ENCODE assay signal across 22 cellular contexts in genomic region chr13:80050252-80050651, GRCh38.
A peak's percentile ranks its signal among the peaks of the same experiment; 100 is the strongest.
DNase-seq lines count a peak whose midpoint lies in the region; ATAC-seq, FAIRE-seq and TF ChIP-seq lines count a peak whose summit lies in the region.
"Had no signal": no experiment of that assay in that cellular context is flagged by ENCODE, and none has a peak within 500 bp of the region (broad histone marks: within the 10 kb centered on the region; RNA-seq: fewer than 3 reads in every experiment).

No MANE protein-coding gene starts in this region.

- H3K4me3 Mint-ChIP-seq in astrocyte (ENCODE audit: unreplicated experiment): no peak overlapping the region
- H3K4me3 Mint-ChIP-seq in activated naive CD4-positive, alpha-beta T cell treated with anti-CD3 and anti-CD28 coated beads for 36 hours: no peak overlapping the region
- no peak overlapping the region for H3K4me3 Mint-ChIP-seq in CD8-positive, alpha-beta T cell
- H3K4me3 Mint-ChIP-seq in naive thymus-derived CD4-positive, alpha-beta T cell: no peak overlapping the region
- H3K4me3 Mint-ChIP-seq: activated naive CD4-positive, alpha-beta T cell treated with anti-CD3 and anti-CD28 coated beads, Interleukin-2, amount 10 ng/mL, durations not matched to agents 7 days and 5 days; HFFc6; stimulated activated naive CD8-positive, alpha-beta T cell treated with anti-CD3 and anti-CD28 coated beads, Interleukin-15, amount 100 ng/mL, for 72 hours; T-cell; type B pancreatic cell had no signal

- H3K79me1 ChIP-seq in IMR-90 (ENCODE audit: low read depth in 1 of 2, low read length in 2 of 2): no peaks in the 10 kb centered on the region

- H3K23ac ChIP-seq in IMR-90 (ENCODE audit: low read depth, low read length): no peak overlapping the region

- peak overlapping the region; percentile 33; the same call in 1 of the 2 replicates for H3K14ac ChIP-seq in IMR-90 (replicated peaks; ENCODE audit: low read depth, low read length)

- peak overlapping the region; percentile 64 for H3K27ac Mint-ChIP-seq in astrocyte (ENCODE audit: unreplicated experiment)
- no peak overlapping the region for H3K27ac Mint-ChIP-seq in activated naive CD4-positive, alpha-beta T cell treated with anti-CD3 and anti-CD28 coated beads for 36 hours
- no peak overlapping the region for H3K27ac Mint-ChIP-seq in CD8-positive, alpha-beta T cell
- H3K27ac Mint-ChIP-seq in naive thymus-derived CD4-positive, alpha-beta T cell: no peak overlapping the region
- H3K27ac Mint-ChIP-seq: activated naive CD4-positive, alpha-beta T cell treated with anti-CD3 and anti-CD28 coated beads, Interleukin-2, amount 10 ng/mL, durations not matched to agents 7 days and 5 days; HFFc6; stimulated activated naive CD8-positive, alpha-beta T cell treated with anti-CD3 and anti-CD28 coated beads, Interleukin-15, amount 100 ng/mL, for 72 hours; T-cell; type B pancreatic cell had no signal

- TF ChIP-seq RAD21 in IMR-90 (IDR thresholded peaks at IDR 0.05; ENCODE audit: low read length): no peak

- H3K27me3 Mint-ChIP-seq in astrocyte (ENCODE audit: low read depth, unreplicated experiment): no peaks in the 10 kb centered on the region
- peaks cover 4% of the 10 kb centered on the region for H3K27me3 Mint-ChIP-seq in activated naive CD4-positive, alpha-beta T cell treated with anti-CD3 and anti-CD28 coated beads for 36 hours (ENCODE audit: low read depth)
- H3K27me3 Mint-ChIP-seq in CD8-positive, alpha-beta T cell (ENCODE audit: low read depth): no peaks in the 10 kb centered on the region
- peaks cover 0 to 7% (median 0%) of the 10 kb centered on the region in 5 donors for H3K27me3 Mint-ChIP-seq in naive thymus-derived CD4-positive, alpha-beta T cell
- H3K27me3 Mint-ChIP-seq: activated naive CD4-positive, alpha-beta T cell treated with anti-CD3 and anti-CD28 coated beads, Interleukin-2, amount 10 ng/mL, durations not matched to agents 7 days and 5 days; stimulated activated naive CD8-positive, alpha-beta T cell treated with anti-CD3 and anti-CD28 coated beads, Interleukin-15, amount 100 ng/mL, for 72 hours; T-cell; type B pancreatic cell had no signal

- no peaks in the 10 kb centered on the region for H3K36me3 Mint-ChIP-seq in astrocyte (ENCODE audit: low read depth, unreplicated experiment)
- H3K36me3 Mint-ChIP-seq in activated naive CD4-positive, alpha-beta T cell treated with anti-CD3 and anti-CD28 coated beads for 36 hours (ENCODE audit: low read depth): no peaks in the 10 kb centered on the region
- no peaks in the 10 kb centered on the region for H3K36me3 Mint-ChIP-seq in CD8-positive, alpha-beta T cell
- no peaks in the 10 kb centered on the region for H3K36me3 Mint-ChIP-seq in naive thymus-derived CD4-positive, alpha-beta T cell
- H3K36me3 Mint-ChIP-seq: activated naive CD4-positive, alpha-beta T cell treated with anti-CD3 and anti-CD28 coated beads, Interleukin-2, amount 10 ng/mL, durations not matched to agents 7 days and 5 days; T-cell; type B pancreatic cell had no signal

- H3K4me1 Mint-ChIP-seq in astrocyte (ENCODE audit: low read depth, unreplicated experiment): peaks cover 48% of the 10 kb centered on the region
- H3K4me1 Mint-ChIP-seq in activated naive CD4-positive, alpha-beta T cell treated with anti-CD3 and anti-CD28 coated beads for 36 hours (ENCODE audit: low read depth): peaks cover 17% of the 10 kb centered on the region
- peaks cover 12% of the 10 kb centered on the region for H3K4me1 Mint-ChIP-seq in CD8-positive, alpha-beta T cell (ENCODE audit: low read depth)
- peaks cover 4 to 10% (median 8%) of the 10 kb centered on the region in 7 donors for H3K4me1 Mint-ChIP-seq in naive thymus-derived CD4-positive, alpha-beta T cell

- no peak for FAIRE-seq in astrocyte (lab: Jason Lieb, UNC)

- ATAC-seq in IMR-90 (ENCODE audit: low read depth) (no peak), foreskin keratinocyte (no peak)
- no peak for ATAC-seq in CD8-positive, alpha-beta T cell
- ATAC-seq in naive thymus-derived CD4-positive, alpha-beta T cell: no peak
- ATAC-seq: lower lobe of right lung; stimulated activated naive CD8-positive, alpha-beta T cell treated with anti-CD3 and anti-CD28 coated beads, Interleukin-15, amount 100 ng/mL, for 72 hours; T-cell had no signal

- H2BK5ac ChIP-seq in IMR-90 (ENCODE audit: low read depth, low read length, poor library complexity, severe bottlenecking): no peak overlapping the region

- no TSS peak for BruUV-seq in IMR-90 (replicated peaks; lab: Mats Ljungman, UMichigan)

- H4K5ac ChIP-seq in IMR-90 (ENCODE audit: low read depth, low read length): 0 out of 2 replicates have a peak overlapping the region, but pooled peaks have one; percentile 36

- no peak overlapping the region for H4K8ac ChIP-seq in IMR-90 (ENCODE audit: low read depth in 2 of 2, low read length in 2 of 2)

- dilution Hi-C loops in IMR-90 (cut with HindIII; ENCODE audit: low sequenced_read_pairs, unreplicated experiment): no loop called here

- H3K4me1 ChIP-seq in IMR-90 (ENCODE audit: control insufficient read depth, insufficient read depth, low read length): peaks cover 8% of the 10 kb centered on the region
- peaks cover 30% of the 10 kb centered on the region for H3K4me1 ChIP-seq in astrocyte (ENCODE audit: insufficient read depth, low read length)
- peaks cover 13% of the 10 kb centered on the region for H3K4me1 ChIP-seq in foreskin keratinocyte
- peaks cover 9% of the 10 kb centered on the region for H3K4me1 ChIP-seq in CD8-positive, alpha-beta T cell (ENCODE audit: insufficient read depth, low read length)
- H3K4me1 ChIP-seq in naive thymus-derived CD4-positive, alpha-beta T cell (ENCODE audit: control insufficient read depth in 2 of 2, insufficient read depth in 2 of 2, low read length in 2 of 2): no peaks in the 10 kb centered on the region

- DNase-seq in AG10803 (ENCODE audit: low read depth) (peak; percentile 31), IMR-90 (peak; percentile 16), astrocyte (ENCODE audit: low read depth) (peak; percentile 64), foreskin keratinocyte (no peak), NCI-H2196 treated with DMSO at 0.1 percent for 48 hours (lab: John Stamatoyannopoulos, UW; ENCODE audit: unreplicated experiment) (no peak)
- DNase-seq in activated naive CD4-positive, alpha-beta T cell treated with anti-CD3 and anti-CD28 coated beads for 36 hours: no peak
- DNase-seq in CD8-positive, alpha-beta T cell: no peak
- DNase-seq in naive thymus-derived CD4-positive, alpha-beta T cell: no peak
- DNase-seq: activated CD4-positive, alpha-beta T cell treated with anti-CD3 and anti-CD28 coated beads, Interleukin-2, amount 50 U/mL, for 1 hour; activated naive CD4-positive, alpha-beta T cell treated with anti-CD3 and anti-CD28 coated beads, Interleukin-2, amount 10 ng/mL, durations not matched to agents 7 days and 5 days; aorta; cortex of kidney; HFFc6; lower lobe of right lung; NCI-H1694; NCI-H446; NK-92 treated with Interleukin-12 subunit alpha and Interleukin-12 subunit beta, amount 100 ng/mL, for 24 hours; posterior cingulate gyrus; stimulated activated naive CD8-positive, alpha-beta T cell treated with anti-CD3 and anti-CD28 coated beads, Interleukin-15, amount 100 ng/mL, for 72 hours; T-cell had no signal

- in situ Hi-C loops in IMR-90 (cut with MboI; ENCODE audit: low sequenced_read_pairs): no loop called here

- H3K9me3 Mint-ChIP-seq in astrocyte (ENCODE audit: unreplicated experiment): peaks cover 4% of the 10 kb centered on the region
- no peaks in the 10 kb centered on the region for H3K9me3 Mint-ChIP-seq in activated naive CD4-positive, alpha-beta T cell treated with anti-CD3 and anti-CD28 coated beads for 36 hours
- H3K9me3 Mint-ChIP-seq in CD8-positive, alpha-beta T cell: no peaks in the 10 kb centered on the region
- H3K9me3 Mint-ChIP-seq in naive thymus-derived CD4-positive, alpha-beta T cell: peaks cover 0 to 5% (median 0%) of the 10 kb centered on the region in 11 donors
- H3K9me3 Mint-ChIP-seq: HFFc6; stimulated activated naive CD8-positive, alpha-beta T cell treated with anti-CD3 and anti-CD28 coated beads, Interleukin-15, amount 100 ng/mL, for 72 hours had no signal

- H2BK120ac ChIP-seq in IMR-90 (ENCODE audit: low read depth, low read length): 0 out of 2 replicates have a peak overlapping the region, but pooled peaks have one; percentile 8

- H2BK15ac ChIP-seq in IMR-90 (ENCODE audit: low read depth, low read length): 0 out of 3 replicates have a peak overlapping the region, but pooled peaks have one; percentile 4

- TF ChIP-seq POLR2A in IMR-90 (IDR thresholded peaks at IDR 0.05; ENCODE audit: low read depth, low read length): no peak

- H3K27ac ChIP-seq in IMR-90 (ENCODE audit: insufficient read depth, low read length): no peak overlapping the region
- H3K27ac ChIP-seq in astrocyte (ENCODE audit: low read depth, low read length): peak overlapping the region; percentile 23
- peak overlapping the region; percentile 18 for H3K27ac ChIP-seq in foreskin keratinocyte
- no peak overlapping the region for H3K27ac ChIP-seq in CD8-positive, alpha-beta T cell (ENCODE audit: low read depth, low read length)
- no peak overlapping the region for H3K27ac ChIP-seq in naive thymus-derived CD4-positive, alpha-beta T cell (ENCODE audit: low read depth, low read length)
- H3K27ac ChIP-seq: epithelial cell of prostate, lower lobe of right lung had no signal

- intact Hi-C loops in IMR-90 (cut with micrococcal nuclease): no loop called here
- intact Hi-C loops in activated naive CD4-positive, alpha-beta T cell treated with anti-CD3 and anti-CD28 coated beads for 36 hours (cut with micrococcal nuclease): no loop called here
- intact Hi-C loops in CD8-positive, alpha-beta T cell (cut with DNase I, micrococcal nuclease): no loop called here
- intact Hi-C loops in naive thymus-derived CD4-positive, alpha-beta T cell (cut with micrococcal nuclease): no loop called here

- H3K9ac ChIP-seq in IMR-90 (ENCODE audit: low read depth, low read length): no peak overlapping the region
- H3K9ac ChIP-seq in astrocyte (ENCODE audit: low read length): no peak overlapping the region

- H3K4me2 ChIP-seq in IMR-90 (ENCODE audit: low read depth, low read length) (no peak overlapping the region), astrocyte (ENCODE audit: low read length) (peak overlapping the region; percentile 45)

- H3K79me2 ChIP-seq in astrocyte (ENCODE audit: insufficient read depth, low read length): no peaks in the 10 kb centered on the region

- H3K4me3 ChIP-seq in AG10803 (ENCODE audit: low read length) (no peak overlapping the region), IMR-90 (ENCODE audit: insufficient read depth, low read depth, low read length) (no peak overlapping the region), astrocyte (ENCODE audit: insufficient read depth, low read depth, low read length) (no peak overlapping the region)
- H3K4me3 ChIP-seq in CD8-positive, alpha-beta T cell (ENCODE audit: low read depth, low read length): no peak overlapping the region
- no peak overlapping the region for H3K4me3 ChIP-seq in naive thymus-derived CD4-positive, alpha-beta T cell (ENCODE audit: low read length)
- H3K4me3 ChIP-seq: lower lobe of right lung had no signal

- H3K9me1 ChIP-seq in IMR-90 (ENCODE audit: insufficient read depth, low read length): peaks cover 2% of the 10 kb centered on the region; the same call in 1 of the 2 replicates

- H2AK5ac ChIP-seq in IMR-90 (ENCODE audit: low read depth, low read length): peak overlapping the region; percentile 18; the same call in 1 of the 2 replicates

- H2AFZ ChIP-seq in IMR-90 (replicated peaks; ENCODE audit: low read length, poor library complexity) (no peak overlapping the region), astrocyte (ENCODE audit: low read depth, low read length) (no peak overlapping the region)

- no peak overlapping the region for H2AK9ac ChIP-seq in IMR-90 (replicated peaks; ENCODE audit: low read depth, low read length, poor library complexity)

- peak overlapping the region; percentile 51; the same call in 1 of the 2 replicates for H3K4ac ChIP-seq in IMR-90 (ENCODE audit: low read depth, low read length)

- H3K36me3 ChIP-seq in IMR-90 (ENCODE audit: control insufficient read depth, insufficient read depth, low read length): no peaks in the 10 kb centered on the region
- H3K36me3 ChIP-seq in astrocyte (ENCODE audit: insufficient read depth, low read length): no peaks in the 10 kb centered on the region
- H3K36me3 ChIP-seq in CD8-positive, alpha-beta T cell (ENCODE audit: insufficient read depth, low read length): no peaks in the 10 kb centered on the region
- no peaks in the 10 kb centered on the region for H3K36me3 ChIP-seq in naive thymus-derived CD4-positive, alpha-beta T cell (ENCODE audit: control insufficient read depth in 2 of 3, insufficient read depth in 3 of 3, low read length in 3 of 3)
- H3K36me3 ChIP-seq: lower lobe of right lung had no signal

- H4K20me1 ChIP-seq in IMR-90 (ENCODE audit: insufficient read depth, low read length) (no peaks in the 10 kb centered on the region), astrocyte (ENCODE audit: insufficient read depth, low read length) (no peaks in the 10 kb centered on the region)

- H3K56ac ChIP-seq in IMR-90 (ENCODE audit: extremely low read depth, insufficient read depth, low read length): no peak overlapping the region

- POLR2A ChIA-PET in IMR-90 (lab: Charles Lee; ENCODE audit: unreplicated experiment): no interaction called here
- POLR2A ChIA-PET in CD8-positive, alpha-beta T cell (lab: Charles Lee): no interaction called here
- POLR2A ChIA-PET in naive thymus-derived CD4-positive, alpha-beta T cell (lab: Charles Lee): no interaction called here

- H4K91ac ChIP-seq in IMR-90 (ENCODE audit: insufficient read depth, low read depth, low read length): no peak overlapping the region

- H3K18ac ChIP-seq in IMR-90 (ENCODE audit: low read depth, low read length): peak overlapping the region; percentile 49; the same call in 1 of the 2 replicates

- CTCF ChIA-PET in IMR-90 (lab: Yijun Ruan, JAX): interaction anchor here (1.3 kb wide), 1 partner anchor 9 kb away, joined by 3 read pairs; no protein-coding TSS in a partner anchor
- CTCF ChIA-PET in activated naive CD4-positive, alpha-beta T cell treated with anti-CD3 and anti-CD28 coated beads for 36 hours (lab: Charles Lee): no interaction called here
- CTCF ChIA-PET in CD8-positive, alpha-beta T cell (lab: Charles Lee): no interaction called here
- CTCF ChIA-PET in naive thymus-derived CD4-positive, alpha-beta T cell (lab: Charles Lee): no interaction called here

- H2BK20ac ChIP-seq in IMR-90 (ENCODE audit: low read depth, low read length): peak overlapping the region; percentile 86; the same call in 1 of the 2 replicates

- no peaks in the 10 kb centered on the region for H3K27me3 ChIP-seq in IMR-90 (ENCODE audit: control insufficient read depth, insufficient read depth, low read length)
- no peaks in the 10 kb centered on the region for H3K27me3 ChIP-seq in astrocyte (ENCODE audit: insufficient read depth, low read length)
- no peaks in the 10 kb centered on the region for H3K27me3 ChIP-seq in foreskin keratinocyte
- H3K27me3 ChIP-seq in CD8-positive, alpha-beta T cell (ENCODE audit: insufficient read depth, low read length): no peaks in the 10 kb centered on the region
- no peaks in the 10 kb centered on the region for H3K27me3 ChIP-seq in naive thymus-derived CD4-positive, alpha-beta T cell (ENCODE audit: control insufficient read depth in 2 of 2, insufficient read depth in 2 of 2, low read length in 2 of 2)

- no peaks in the 10 kb centered on the region for H3K9me3 ChIP-seq in IMR-90 (ENCODE audit: control insufficient read depth, insufficient read depth, low read length)
- no peaks in the 10 kb centered on the region for H3K9me3 ChIP-seq in astrocyte (ENCODE audit: insufficient read depth, low read depth, low read length)
- no peaks in the 10 kb centered on the region for H3K9me3 ChIP-seq in CD8-positive, alpha-beta T cell (ENCODE audit: low read length)
- no peaks in the 10 kb centered on the region for H3K9me3 ChIP-seq in naive thymus-derived CD4-positive, alpha-beta T cell (ENCODE audit: control insufficient read depth in 2 of 3, low read length in 3 of 3)
- H3K9me3 ChIP-seq: lower lobe of right lung had no signal

- WGBS in IMR-90 (ENCODE audit: extremely low coverage in 2 of 2, insufficient read length in 1 of 2), 2 experiments: no CpG with 5 or more reads among the region's 1 CpG

- TF ChIP-seq CTCF in AG10803 (conservative IDR thresholded peaks at IDR 0.05; ENCODE audit: low read length) (no peak), IMR-90 (conservative IDR thresholded peaks at IDR 0.05; ENCODE audit: low read depth, low read length) (no peak), astrocyte (IDR thresholded peaks at IDR 0.05; ENCODE audit: insufficient read depth, low read depth, low read length) (no peak), foreskin keratinocyte (conservative IDR thresholded peaks at IDR 0.05) (no peak)
- no peak for TF ChIP-seq CTCF in CD8-positive, alpha-beta T cell (IDR thresholded peaks at IDR 0.05)

Comparison
In these comparisons a context has a peak if more than half of its experiments do, and no peak if none do; other contexts are left out.
1. DNase-seq: peak in AG10803 (single experiment), IMR-90 (single experiment) and astrocyte (single experiment); none in foreskin keratinocyte (0 of 2), activated naive CD4-positive, alpha-beta T cell treated with anti-CD3 and anti-CD28 coated beads for 36 hours (single experiment), CD8-positive, alpha-beta T cell (0 of 7), NCI-H2196 treated with DMSO at 0.1 percent for 48 hours (single experiment) and naive thymus-derived CD4-positive, alpha-beta T cell (0 of 9).
2. H3K27ac ChIP-seq: peak in astrocyte (single experiment) and foreskin keratinocyte (single experiment); none in IMR-90 (single experiment), CD8-positive, alpha-beta T cell (single experiment) and naive thymus-derived CD4-positive, alpha-beta T cell (single experiment).